ENCODE assay signal across 7 cellular contexts in the genomic region with DNA sequence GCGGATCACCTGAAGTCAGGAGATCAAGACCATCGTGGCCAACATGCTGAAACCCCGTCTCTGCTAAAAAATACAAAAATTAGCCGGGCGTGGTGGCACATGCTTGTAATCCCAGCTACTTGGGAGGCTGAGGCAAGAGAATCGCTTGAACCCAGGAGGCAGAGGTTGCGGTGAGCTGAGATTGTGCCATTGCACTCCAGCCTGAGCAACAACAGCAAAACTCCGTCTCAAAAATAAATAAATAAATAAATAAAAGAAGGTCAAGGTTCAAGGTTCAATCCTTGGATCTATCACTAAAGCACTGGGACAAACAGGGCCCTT. TPM values are rescaled to one million over a fixed set of nuclear protein-coding genes. Genes with fewer than 3 reads are reported as not detected.
"Had no signal": no experiment of that assay in that cellular context is flagged by ENCODE, and none has a peak within 500 bp of the region (broad histone marks: within the 10 kb centered on the region; RNA-seq: fewer than 3 reads in every experiment).

No MANE protein-coding gene starts in this region.

RNA-seq across cellular contexts. Expression of a gene that starts 14.4 kb away (rescaled TPM):
- total RNA-seq: activated CD8-positive, alpha-beta T cell treated with anti-CD3 and anti-CD28 coated beads, Interleukin-2, amount 10 ng/mL, durations not matched to agents 7 days and 5 days; NCI-H460 had no signal

RNA-seq across cellular contexts. Expression of a gene that starts 58.1 kb away (rescaled TPM):
- total RNA-seq: activated CD8-positive, alpha-beta T cell treated with anti-CD3 and anti-CD28 coated beads, Interleukin-2, amount 10 ng/mL, durations not matched to agents 7 days and 5 days; activated naive CD8-positive, alpha-beta T cell treated with anti-CD3 and anti-CD28 coated beads, Interleukin-2, amount 10 ng/mL, durations not matched to agents 7 days and 5 days; adrenal gland; breast epithelium; NCI-H460; PC-9; Right ventricle myocardium inferior had no signal
